In genomic region chr16:74984670-74985411, GRCh38 we compare ENCODE assay signal across 8 cellular contexts. TPM values are rescaled to one million over a fixed set of nuclear protein-coding genes. Genes with fewer than 3 reads are reported as not detected.
A peak's percentile ranks its signal among the peaks of the same experiment; 100 is the strongest.
DNase-seq lines count a peak whose midpoint lies in the region; ATAC-seq, FAIRE-seq and TF ChIP-seq lines count a peak whose summit lies in the region.

TSS of gene WDR59 (minus strand) at chr16:74985123. CDS start at chr16:74985017, 106 bp downstream.

- H3K14ac ChIP-seq in H1 (ENCODE audit: insufficient read length) (no peak within 1 kb of the TSS), mesenchymal stem cell (ENCODE audit: low read length in 2 of 2) (peak within 1 kb of the TSS in 1 of 2 experiments; percentile 69)

- H3K27ac ChIP-seq in H1 (ENCODE audit: low read depth, low read length), result peak within 1 kb of the TSS; percentile 86
- H3K27ac ChIP-seq in mesenchymal stem cell (ENCODE audit: low read length, poor library complexity, severe bottlenecking), result no peak within 1 kb of the TSS

- H3K4me3 ChIP-seq in H1 (ENCODE audit: extremely low read depth in 1 of 4, insufficient read depth in 2 of 4, low read depth in 3 of 4, low read length in 4 of 4), result peak within 1 kb of the TSS; percentile 76 to 91 (median 87)
- H3K4me3 ChIP-seq in mesenchymal stem cell (ENCODE audit: insufficient read depth in 1 of 2, low read depth in 1 of 2, low read length in 2 of 2), result peak within 1 kb of the TSS; percentile 97 to 99

- H3K36me3 ChIP-seq in H1 (ENCODE audit: control insufficient read depth in 2 of 4, insufficient read depth in 4 of 4, low read length in 3 of 4), result no peaks in the 10 kb centered on the region
- peaks cover 0 to 3% of the 10 kb centered on the region in 2 experiments for H3K36me3 ChIP-seq in mesenchymal stem cell (ENCODE audit: control insufficient read depth in 1 of 2, insufficient read depth in 2 of 2, low read depth in 1 of 2, low read length in 2 of 2)

- H3K9me3 ChIP-seq in H1 (ENCODE audit: insufficient read depth in 2 of 2, low read depth in 1 of 2, low read length in 1 of 2) (no peaks in the 10 kb centered on the region), mesenchymal stem cell (ENCODE audit: control insufficient read depth, low read length) (no peaks in the 10 kb centered on the region)

- TF ChIP-seq CTCF in H1 (IDR thresholded peaks at IDR 0.05; ENCODE audit: control extremely low read depth in 1 of 3, insufficient read depth in 1 of 3, low read depth in 1 of 3, low read length in 3 of 3), result no peak

- H4K8ac ChIP-seq in H1 (ENCODE audit: extremely low read depth, insufficient read depth, low read length) (peak within 1 kb of the TSS; percentile 96), mesenchymal stem cell (ENCODE audit: low read length) (peak within 1 kb of the TSS; percentile 97)

- no peak for TF ChIP-seq RAD21 in H1 (IDR thresholded peaks at IDR 0.05 in 1 of 2, conservative IDR thresholded peaks at IDR 0.05 in 1 of 2; ENCODE audit: low read depth in 2 of 2, low read length in 2 of 2)

- CTCF ChIA-PET in H1 (lab: Charles Lee; ENCODE audit: partially characterized antibody), result interaction anchor here (1.0 to 5.6 kb wide), 6 partner anchors 13 to 126 kb away, joined by 3 to 36 read pairs (median 3); partner anchors contain the start of gene ZNRF1

- H3K4me1 ChIP-seq in H1 (replicated peaks in 1 of 4; ENCODE audit: control insufficient read depth in 3 of 4, insufficient read depth in 4 of 4, low read length in 3 of 4) (no peaks in the 10 kb centered on the region), mesenchymal stem cell (ENCODE audit: control insufficient read depth, insufficient read depth, low read depth, low read length) (peaks cover 8% of the 10 kb centered on the region)

- H2BK12ac ChIP-seq in H1 (ENCODE audit: low read depth, low read length) (peak within 1 kb of the TSS; percentile 5; the same call in 1 of the 2 replicates), mesenchymal stem cell (ENCODE audit: low read length in 2 of 2) (peak within 1 kb of the TSS; percentile 5 to 47)

- H3K27me3 ChIP-seq in H1 (replicated peaks in 1 of 4; ENCODE audit: control insufficient read depth in 3 of 4, extremely low read depth in 1 of 4, insufficient read depth in 3 of 4, low read length in 3 of 4) (no peaks in the 10 kb centered on the region), mesenchymal stem cell (ENCODE audit: control insufficient read depth in 1 of 2, insufficient read depth in 1 of 2, low read length in 2 of 2) (no peaks in the 10 kb centered on the region)

- H3K18ac ChIP-seq in H1 (ENCODE audit: extremely low read depth, low read length) (peak within 1 kb of the TSS; percentile 65), mesenchymal stem cell (ENCODE audit: low read depth in 1 of 2, low read length in 2 of 2) (peak within 1 kb of the TSS; percentile 90 to 91)

- FAIRE-seq in HTR-8/SVneo (lab: Jason Lieb, UNC) (peak; percentile 99), H1 (lab: Jason Lieb, UNC) (peak; percentile 62)

- H2BK20ac ChIP-seq in H1 (ENCODE audit: low read length), result no peak within 1 kb of the TSS

- H2BK5ac ChIP-seq in H1 (ENCODE audit: low read depth, low read length) (peak within 1 kb of the TSS; percentile 92), mesenchymal stem cell (ENCODE audit: low read depth, low read length, poor library complexity, severe bottlenecking) (peak within 1 kb of the TSS; percentile 32)

- H4K5ac ChIP-seq in H1 (ENCODE audit: insufficient read length, low read depth, low read length), result peak within 1 kb of the TSS; percentile 29

- DNase-seq in COLO829 (ENCODE audit: low spot score), result peak; percentile 89
- DNase-seq in HTR-8/SVneo (ENCODE audit: insufficient read length, low spot score), result peak; percentile 100
- DNase-seq in NOMO-1 treated with dmso at 0.1 percent for 144 hours (lab: John Stamatoyannopoulos, UW; ENCODE audit: unreplicated experiment), result peak; percentile 100
- DNase-seq in activated CD8-positive, alpha-beta memory T cell treated with anti-CD3 and anti-CD28 coated beads for 48 hours (ENCODE audit: low read depth in 2 of 3, low spot score in 2 of 3), result peak; percentile 89 to 93 (median 93)
- peak; percentile 97 to 98 for DNase-seq in H1 (ENCODE audit: low read depth in 1 of 2, low spot score in 2 of 2)
- peak; percentile 99 for DNase-seq in mesenchymal stem cell
- DNase-seq in stimulated activated CD8-positive, alpha-beta memory T cell treated with anti-CD3 and anti-CD28 coated beads, Interleukin-12 subunit alpha, Interleukin-12 subunit beta, amount 100 ng/mL, for 4 hours (ENCODE audit: low read depth), result peak; percentile 97

- peak within 1 kb of the TSS; percentile 71 for H4K91ac ChIP-seq in H1 (replicated peaks; ENCODE audit: insufficient read length, low read length)
- peak within 1 kb of the TSS; percentile 95 for H4K91ac ChIP-seq in mesenchymal stem cell (ENCODE audit: low read length)

- H3K23me2 ChIP-seq in H1 (ENCODE audit: low read depth, low read length), result peaks cover 3% of the 10 kb centered on the region; the same call in 1 of the 2 replicates

- H3K23ac ChIP-seq in H1 (ENCODE audit: insufficient read length), result no peak within 1 kb of the TSS
- peak within 1 kb of the TSS in 1 of 2 experiments; percentile 16 for H3K23ac ChIP-seq in mesenchymal stem cell (ENCODE audit: low read length in 2 of 2)

- H2AK5ac ChIP-seq in H1 (ENCODE audit: low read depth, low read length), result peak within 1 kb of the TSS; percentile 57
- H2AK5ac ChIP-seq in mesenchymal stem cell (ENCODE audit: low read length, severe bottlenecking), result no peak within 1 kb of the TSS

- H3K4me2 ChIP-seq in H1 (ENCODE audit: insufficient read depth in 1 of 2, low read depth in 2 of 2, low read length in 2 of 2) (peak within 1 kb of the TSS; percentile 62 to 73), mesenchymal stem cell (ENCODE audit: low read length, poor library complexity, severe bottlenecking) (peak within 1 kb of the TSS; percentile 85)

- TF ChIP-seq EP300 in H1 (IDR thresholded peaks at IDR 0.05; ENCODE audit: borderline replicate concordance in 1 of 2, low read depth in 2 of 2, low read length in 2 of 2), result no peak

- TF ChIP-seq POLR2A in H1 (IDR thresholded peaks at IDR 0.05; ENCODE audit: control extremely low read depth in 1 of 2, low read depth in 2 of 2, low read length in 2 of 2), result peak; percentile 82 to 84

- H3K4ac ChIP-seq in H1 (replicated peaks; ENCODE audit: insufficient read length, low read depth, low read length) (peak within 1 kb of the TSS; percentile 44), mesenchymal stem cell (ENCODE audit: low read depth in 1 of 2, low read length in 2 of 2) (peak within 1 kb of the TSS; percentile 45 to 80)

- peak within 1 kb of the TSS; percentile 43; the same call in 1 of the 2 replicates for H2AFZ ChIP-seq in H1 (ENCODE audit: low read length)
- H2AFZ ChIP-seq in mesenchymal stem cell (ENCODE audit: low read depth, low read length), result peak within 1 kb of the TSS; percentile 46

- peak; percentile 99 for ATAC-seq in GM21367 (IDR thresholded peaks at IDR 0.05; ENCODE audit: unreplicated experiment)

- H3K56ac ChIP-seq in H1 (replicated peaks; ENCODE audit: insufficient read length, low read depth, low read length), result peak within 1 kb of the TSS; percentile 66

- H2BK15ac ChIP-seq in H1 (ENCODE audit: low read length), result peak within 1 kb of the TSS; percentile 82; the same call in 1 of the 2 replicates
- H2BK15ac ChIP-seq in mesenchymal stem cell (ENCODE audit: low read depth, poor library complexity, severe bottlenecking), result peak within 1 kb of the TSS; percentile 80

- POLR2A ChIA-PET in H1 (lab: Charles Lee; ENCODE audit: partially characterized antibody), result interaction anchor here (0.6 to 1.9 kb wide), 15 partner anchors 9 to 182 kb away, joined by 3 to 11 read pairs (median 4); partner anchors contain the start of gene LDHD

- 1% methylated on average over 32 of the region's 61 CpGs; no CpG with 5 or more reads in 1 of the 2 experiments for WGBS in H1 (ENCODE audit: extremely low coverage in 1 of 2, insufficient coverage in 1 of 2, insufficient read length in 1 of 2, insufficient replicate concordance in 2 of 2, low coverage in 1 of 2, low lambda C conversion rate in 2 of 2, missing lambda C conversion rate in 1 of 2), 2 experiments
- under 1% methylated on average over 55 of the region's 61 CpGs for WGBS in mesenchymal stem cell

- no peaks in the 10 kb centered on the region for H3K79me1 ChIP-seq in H1 (ENCODE audit: low read depth, low read length)
- H3K79me1 ChIP-seq in mesenchymal stem cell (replicated peaks; ENCODE audit: low read length, poor library complexity, severe bottlenecking), result peaks cover 12% of the 10 kb centered on the region

- peaks cover 0 to 35% of the 10 kb centered on the region in 2 experiments; a peak in 2 of 4 replicates for H3K79me2 ChIP-seq in H1 (ENCODE audit: control insufficient read depth in 1 of 2, insufficient read depth in 2 of 2, low read length in 2 of 2)

- H3K9ac ChIP-seq in H1 (replicated peaks in 1 of 4; ENCODE audit: extremely low read depth in 1 of 4, low read depth in 3 of 4, low read length in 3 of 4), result peak within 1 kb of the TSS; percentile 65 to 88 (median 70)
- peak within 1 kb of the TSS; percentile 96 for H3K9ac ChIP-seq in mesenchymal stem cell (ENCODE audit: low read length)

- no peaks in the 10 kb centered on the region for H4K20me1 ChIP-seq in H1 (replicated peaks in 1 of 2; ENCODE audit: control insufficient read depth in 1 of 2, insufficient read depth in 2 of 2, low read length in 2 of 2)

- H2BK120ac ChIP-seq in H1 (replicated peaks; ENCODE audit: low read depth, low read length), result no peak within 1 kb of the TSS
- H2BK120ac ChIP-seq in mesenchymal stem cell (ENCODE audit: low read depth, low read length), result peak within 1 kb of the TSS; percentile 84

TF ChIP-seq in H1, 55 proteins besides CTCF, POLR2A, EP300 and RAD21 (continues in another document):
- peak; percentile 82; the same call in 1 of the 2 replicates for TF ChIP-seq RBBP5 (IDR thresholded peaks at IDR 0.05; ENCODE audit: borderline replicate concordance, low read depth, low read length)
- TF ChIP-seq YY1 (IDR thresholded peaks at IDR 0.05; ENCODE audit: low read depth, low read length), result peak; percentile 14; the same call in 1 of the 2 replicates
- no peak for TF ChIP-seq EGR1 (IDR thresholded peaks at IDR 0.05; ENCODE audit: borderline replicate concordance, low read depth, low read length)
- no peak for TF ChIP-seq KDM5A (IDR thresholded peaks at IDR 0.05; ENCODE audit: low read length)

RNA-seq across cellular contexts. Expression of gene WDR59, which starts in this region (rescaled TPM):
- 107 and 124 TPM in 2 replicates for total RNA-seq in H1 (2021; fragmentation: NEBNext Ultra II Directional; extraction: Animal tissue kit (Norgen Biotek cat#: 25700))
- polyA plus RNA-seq in H1 (2011; rRNA removed), result 84.2 and 106 TPM in 2 replicates
- 97.0 TPM for polyA plus RNA-seq in H1 (2011; cell fraction: cytosol; rRNA removed)
- polyA plus RNA-seq in H1 (2011; cell fraction: nucleus; rRNA removed), result 198 TPM
- 59.4 to 74.2 TPM (median 64.9 TPM) in 4 replicates for polyA plus RNA-seq in H1 (2012, experiment 1 of 2)
- polyA plus RNA-seq in H1 (2012, experiment 2 of 2), result 28.9 TPM
- 35.9 TPM for polyA plus RNA-seq in H1 (2013, experiment 1 of 2)
- 38.4 TPM for polyA plus RNA-seq in H1 (2013, experiment 2 of 2)
- 160 and 167 TPM in 2 replicates for polyA minus RNA-seq in H1 (2011; rRNA and poly(A)+ RNA removed)
- 51.4 TPM for polyA minus RNA-seq in H1 (2011; cell fraction: cytosol; rRNA and poly(A)+ RNA removed)
- polyA minus RNA-seq in H1 (2011; cell fraction: nucleus; rRNA and poly(A)+ RNA removed), result 80.8 TPM
- polyA plus RNA-seq in mesenchymal stem cell (2013, experiment 1 of 2), result 20.7 TPM
- polyA plus RNA-seq in mesenchymal stem cell (2013, experiment 2 of 2), result 19.7 TPM
